ENCODE assay signal across 1 cellular context in the genomic region with DNA sequence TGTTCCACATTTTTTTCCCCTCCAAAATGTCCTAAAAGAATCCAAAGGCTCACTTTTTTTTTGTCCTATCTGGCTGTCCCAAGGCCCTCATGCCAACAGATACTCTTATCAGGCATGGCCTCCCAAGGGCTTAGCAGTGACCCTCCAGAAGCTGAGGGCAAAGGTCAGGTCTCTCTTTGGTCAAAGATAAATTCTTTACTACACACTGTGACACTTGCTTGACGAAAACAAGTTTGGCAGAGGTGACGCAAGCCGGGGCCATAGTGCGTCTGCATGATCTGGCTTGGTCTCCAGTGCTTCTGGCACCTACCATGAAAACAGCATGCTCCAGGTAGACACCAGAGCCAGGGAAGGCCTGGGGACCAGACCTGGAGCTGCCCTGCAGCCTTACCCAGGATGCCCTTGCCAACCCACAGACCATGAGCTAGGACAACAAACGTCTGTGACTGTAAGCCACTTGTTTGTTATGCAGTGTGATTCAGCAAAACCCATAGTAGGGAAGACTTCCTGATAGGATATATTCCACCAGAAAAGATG.
A peak's percentile ranks its signal among the peaks of the same experiment; 100 is the strongest.
TF ChIP-seq lines count a peak whose summit lies in the region.

No MANE protein-coding gene starts in this region.

TF ChIP-seq in HepG2, 621 proteins besides CTCF, POLR2A, EP300 and RAD21 (continued from another document and continues in another):
- TF ChIP-seq, protein P1, sequence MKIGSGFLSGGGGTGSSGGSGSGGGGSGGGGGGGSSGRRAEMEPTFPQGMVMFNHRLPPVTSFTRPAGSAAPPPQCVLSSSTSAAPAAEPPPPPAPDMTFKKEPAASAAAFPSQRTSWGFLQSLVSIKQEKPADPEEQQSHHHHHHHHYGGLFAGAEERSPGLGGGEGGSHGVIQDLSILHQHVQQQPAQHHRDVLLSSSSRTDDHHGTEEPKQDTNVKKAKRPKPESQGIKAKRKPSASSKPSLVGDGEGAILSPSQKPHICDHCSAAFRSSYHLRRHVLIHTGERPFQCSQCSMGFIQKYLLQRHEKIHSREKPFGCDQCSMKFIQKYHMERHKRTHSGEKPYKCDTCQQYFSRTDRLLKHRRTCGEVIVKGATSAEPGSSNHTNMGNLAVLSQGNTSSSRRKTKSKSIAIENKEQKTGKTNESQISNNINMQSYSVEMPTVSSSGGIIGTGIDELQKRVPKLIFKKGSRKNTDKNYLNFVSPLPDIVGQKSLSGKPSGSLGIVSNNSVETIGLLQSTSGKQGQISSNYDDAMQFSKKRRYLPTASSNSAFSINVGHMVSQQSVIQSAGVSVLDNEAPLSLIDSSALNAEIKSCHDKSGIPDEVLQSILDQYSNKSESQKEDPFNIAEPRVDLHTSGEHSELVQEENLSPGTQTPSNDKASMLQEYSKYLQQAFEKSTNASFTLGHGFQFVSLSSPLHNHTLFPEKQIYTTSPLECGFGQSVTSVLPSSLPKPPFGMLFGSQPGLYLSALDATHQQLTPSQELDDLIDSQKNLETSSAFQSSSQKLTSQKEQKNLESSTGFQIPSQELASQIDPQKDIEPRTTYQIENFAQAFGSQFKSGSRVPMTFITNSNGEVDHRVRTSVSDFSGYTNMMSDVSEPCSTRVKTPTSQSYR (CRISPR knock-in tag; IDR thresholded peaks at IDR 0.05; ENCODE audit: borderline replicate concordance): no peak
- TF ChIP-seq, protein P2, sequence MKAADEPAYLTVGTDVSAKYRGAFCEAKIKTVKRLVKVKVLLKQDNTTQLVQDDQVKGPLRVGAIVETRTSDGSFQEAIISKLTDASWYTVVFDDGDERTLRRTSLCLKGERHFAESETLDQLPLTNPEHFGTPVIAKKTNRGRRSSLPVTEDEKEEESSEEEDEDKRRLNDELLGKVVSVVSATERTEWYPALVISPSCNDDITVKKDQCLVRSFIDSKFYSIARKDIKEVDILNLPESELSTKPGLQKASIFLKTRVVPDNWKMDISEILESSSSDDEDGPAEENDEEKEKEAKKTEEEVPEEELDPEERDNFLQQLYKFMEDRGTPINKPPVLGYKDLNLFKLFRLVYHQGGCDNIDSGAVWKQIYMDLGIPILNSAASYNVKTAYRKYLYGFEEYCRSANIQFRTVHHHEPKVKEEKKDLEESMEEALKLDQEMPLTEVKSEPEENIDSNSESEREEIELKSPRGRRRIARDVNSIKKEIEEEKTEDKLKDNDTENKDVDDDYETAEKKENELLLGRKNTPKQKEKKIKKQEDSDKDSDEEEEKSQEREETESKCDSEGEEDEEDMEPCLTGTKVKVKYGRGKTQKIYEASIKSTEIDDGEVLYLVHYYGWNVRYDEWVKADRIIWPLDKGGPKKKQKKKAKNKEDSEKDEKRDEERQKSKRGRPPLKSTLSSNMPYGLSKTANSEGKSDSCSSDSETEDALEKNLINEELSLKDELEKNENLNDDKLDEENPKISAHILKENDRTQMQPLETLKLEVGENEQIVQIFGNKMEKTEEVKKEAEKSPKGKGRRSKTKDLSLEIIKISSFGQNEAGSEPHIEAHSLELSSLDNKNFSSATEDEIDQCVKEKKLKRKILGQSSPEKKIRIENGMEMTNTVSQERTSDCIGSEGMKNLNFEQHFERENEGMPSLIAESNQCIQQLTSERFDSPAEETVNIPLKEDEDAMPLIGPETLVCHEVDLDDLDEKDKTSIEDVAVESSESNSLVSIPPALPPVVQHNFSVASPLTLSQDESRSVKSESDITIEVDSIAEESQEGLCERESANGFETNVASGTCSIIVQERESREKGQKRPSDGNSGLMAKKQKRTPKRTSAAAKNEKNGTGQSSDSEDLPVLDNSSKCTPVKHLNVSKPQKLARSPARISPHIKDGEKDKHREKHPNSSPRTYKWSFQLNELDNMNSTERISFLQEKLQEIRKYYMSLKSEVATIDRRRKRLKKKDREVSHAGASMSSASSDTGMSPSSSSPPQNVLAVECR (CRISPR knock-in tag; IDR thresholded peaks at IDR 0.05; ENCODE audit: borderline replicate concordance): peak; percentile 63; the same call in 1 of the 2 replicates
- TF ChIP-seq, protein P3, sequence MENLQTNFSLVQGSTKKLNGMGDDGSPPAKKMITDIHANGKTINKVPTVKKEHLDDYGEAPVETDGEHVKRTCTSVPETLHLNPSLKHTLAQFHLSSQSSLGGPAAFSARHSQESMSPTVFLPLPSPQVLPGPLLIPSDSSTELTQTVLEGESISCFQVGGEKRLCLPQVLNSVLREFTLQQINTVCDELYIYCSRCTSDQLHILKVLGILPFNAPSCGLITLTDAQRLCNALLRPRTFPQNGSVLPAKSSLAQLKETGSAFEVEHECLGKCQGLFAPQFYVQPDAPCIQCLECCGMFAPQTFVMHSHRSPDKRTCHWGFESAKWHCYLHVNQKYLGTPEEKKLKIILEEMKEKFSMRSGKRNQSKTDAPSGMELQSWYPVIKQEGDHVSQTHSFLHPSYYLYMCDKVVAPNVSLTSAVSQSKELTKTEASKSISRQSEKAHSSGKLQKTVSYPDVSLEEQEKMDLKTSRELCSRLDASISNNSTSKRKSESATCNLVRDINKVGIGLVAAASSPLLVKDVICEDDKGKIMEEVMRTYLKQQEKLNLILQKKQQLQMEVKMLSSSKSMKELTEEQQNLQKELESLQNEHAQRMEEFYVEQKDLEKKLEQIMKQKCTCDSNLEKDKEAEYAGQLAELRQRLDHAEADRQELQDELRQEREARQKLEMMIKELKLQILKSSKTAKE (CRISPR knock-in tag; IDR thresholded peaks at IDR 0.05; ENCODE audit: borderline replicate concordance): peak; percentile 48; the same call in 1 of the 2 replicates
- TF ChIP-seq SIX4 (CRISPR knock-in tag; IDR thresholded peaks at IDR 0.05): no peak
- peak; percentile 44; the same call in 1 of the 2 replicates for TF ChIP-seq EHMT2 (IDR thresholded peaks at IDR 0.05; ENCODE audit: borderline replicate concordance, low read depth, low read length)
- no peak for TF ChIP-seq GLI4 (CRISPR knock-in tag; IDR thresholded peaks at IDR 0.05; ENCODE audit: borderline replicate concordance)
- TF ChIP-seq RFXAP (CRISPR knock-in tag; IDR thresholded peaks at IDR 0.05; ENCODE audit: borderline replicate concordance): no peak
- TF ChIP-seq, protein P4, sequence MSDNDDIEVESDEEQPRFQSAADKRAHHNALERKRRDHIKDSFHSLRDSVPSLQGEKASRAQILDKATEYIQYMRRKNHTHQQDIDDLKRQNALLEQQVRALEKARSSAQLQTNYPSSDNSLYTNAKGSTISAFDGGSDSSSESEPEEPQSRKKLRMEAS (IDR thresholded peaks at IDR 0.05): 0 out of 2 replicates have a peak, but pooled peaks have one; percentile 20
- TF ChIP-seq SYNCRIP (IDR thresholded peaks at IDR 0.05; ENCODE audit: insufficient read depth, low read depth, low read length): no peak
- TF ChIP-seq, protein P5, sequence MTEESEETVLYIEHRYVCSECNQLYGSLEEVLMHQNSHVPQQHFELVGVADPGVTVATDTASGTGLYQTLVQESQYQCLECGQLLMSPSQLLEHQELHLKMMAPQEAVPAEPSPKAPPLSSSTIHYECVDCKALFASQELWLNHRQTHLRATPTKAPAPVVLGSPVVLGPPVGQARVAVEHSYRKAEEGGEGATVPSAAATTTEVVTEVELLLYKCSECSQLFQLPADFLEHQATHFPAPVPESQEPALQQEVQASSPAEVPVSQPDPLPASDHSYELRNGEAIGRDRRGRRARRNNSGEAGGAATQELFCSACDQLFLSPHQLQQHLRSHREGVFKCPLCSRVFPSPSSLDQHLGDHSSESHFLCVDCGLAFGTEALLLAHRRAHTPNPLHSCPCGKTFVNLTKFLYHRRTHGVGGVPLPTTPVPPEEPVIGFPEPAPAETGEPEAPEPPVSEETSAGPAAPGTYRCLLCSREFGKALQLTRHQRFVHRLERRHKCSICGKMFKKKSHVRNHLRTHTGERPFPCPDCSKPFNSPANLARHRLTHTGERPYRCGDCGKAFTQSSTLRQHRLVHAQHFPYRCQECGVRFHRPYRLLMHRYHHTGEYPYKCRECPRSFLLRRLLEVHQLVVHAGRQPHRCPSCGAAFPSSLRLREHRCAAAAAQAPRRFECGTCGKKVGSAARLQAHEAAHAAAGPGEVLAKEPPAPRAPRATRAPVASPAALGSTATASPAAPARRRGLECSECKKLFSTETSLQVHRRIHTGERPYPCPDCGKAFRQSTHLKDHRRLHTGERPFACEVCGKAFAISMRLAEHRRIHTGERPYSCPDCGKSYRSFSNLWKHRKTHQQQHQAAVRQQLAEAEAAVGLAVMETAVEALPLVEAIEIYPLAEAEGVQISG (CRISPR knock-in tag; IDR thresholded peaks at IDR 0.05): no peak
- TF ChIP-seq, protein P6, sequence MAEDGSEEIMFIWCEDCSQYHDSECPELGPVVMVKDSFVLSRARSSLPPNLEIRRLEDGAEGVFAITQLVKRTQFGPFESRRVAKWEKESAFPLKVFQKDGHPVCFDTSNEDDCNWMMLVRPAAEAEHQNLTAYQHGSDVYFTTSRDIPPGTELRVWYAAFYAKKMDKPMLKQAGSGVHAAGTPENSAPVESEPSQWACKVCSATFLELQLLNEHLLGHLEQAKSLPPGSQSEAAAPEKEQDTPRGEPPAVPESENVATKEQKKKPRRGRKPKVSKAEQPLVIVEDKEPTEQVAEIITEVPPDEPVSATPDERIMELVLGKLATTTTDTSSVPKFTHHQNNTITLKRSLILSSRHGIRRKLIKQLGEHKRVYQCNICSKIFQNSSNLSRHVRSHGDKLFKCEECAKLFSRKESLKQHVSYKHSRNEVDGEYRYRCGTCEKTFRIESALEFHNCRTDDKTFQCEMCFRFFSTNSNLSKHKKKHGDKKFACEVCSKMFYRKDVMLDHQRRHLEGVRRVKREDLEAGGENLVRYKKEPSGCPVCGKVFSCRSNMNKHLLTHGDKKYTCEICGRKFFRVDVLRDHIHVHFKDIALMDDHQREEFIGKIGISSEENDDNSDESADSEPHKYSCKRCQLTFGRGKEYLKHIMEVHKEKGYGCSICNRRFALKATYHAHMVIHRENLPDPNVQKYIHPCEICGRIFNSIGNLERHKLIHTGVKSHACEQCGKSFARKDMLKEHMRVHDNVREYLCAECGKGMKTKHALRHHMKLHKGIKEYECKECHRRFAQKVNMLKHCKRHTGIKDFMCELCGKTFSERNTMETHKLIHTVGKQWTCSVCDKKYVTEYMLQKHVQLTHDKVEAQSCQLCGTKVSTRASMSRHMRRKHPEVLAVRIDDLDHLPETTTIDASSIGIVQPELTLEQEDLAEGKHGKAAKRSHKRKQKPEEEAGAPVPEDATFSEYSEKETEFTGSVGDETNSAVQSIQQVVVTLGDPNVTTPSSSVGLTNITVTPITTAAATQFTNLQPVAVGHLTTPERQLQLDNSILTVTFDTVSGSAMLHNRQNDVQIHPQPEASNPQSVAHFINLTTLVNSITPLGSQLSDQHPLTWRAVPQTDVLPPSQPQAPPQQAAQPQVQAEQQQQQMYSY (CRISPR knock-in tag; IDR thresholded peaks at IDR 0.05): 0 out of 2 replicates have a peak, but pooled peaks have one; percentile 1
- TF ChIP-seq, protein P7, sequence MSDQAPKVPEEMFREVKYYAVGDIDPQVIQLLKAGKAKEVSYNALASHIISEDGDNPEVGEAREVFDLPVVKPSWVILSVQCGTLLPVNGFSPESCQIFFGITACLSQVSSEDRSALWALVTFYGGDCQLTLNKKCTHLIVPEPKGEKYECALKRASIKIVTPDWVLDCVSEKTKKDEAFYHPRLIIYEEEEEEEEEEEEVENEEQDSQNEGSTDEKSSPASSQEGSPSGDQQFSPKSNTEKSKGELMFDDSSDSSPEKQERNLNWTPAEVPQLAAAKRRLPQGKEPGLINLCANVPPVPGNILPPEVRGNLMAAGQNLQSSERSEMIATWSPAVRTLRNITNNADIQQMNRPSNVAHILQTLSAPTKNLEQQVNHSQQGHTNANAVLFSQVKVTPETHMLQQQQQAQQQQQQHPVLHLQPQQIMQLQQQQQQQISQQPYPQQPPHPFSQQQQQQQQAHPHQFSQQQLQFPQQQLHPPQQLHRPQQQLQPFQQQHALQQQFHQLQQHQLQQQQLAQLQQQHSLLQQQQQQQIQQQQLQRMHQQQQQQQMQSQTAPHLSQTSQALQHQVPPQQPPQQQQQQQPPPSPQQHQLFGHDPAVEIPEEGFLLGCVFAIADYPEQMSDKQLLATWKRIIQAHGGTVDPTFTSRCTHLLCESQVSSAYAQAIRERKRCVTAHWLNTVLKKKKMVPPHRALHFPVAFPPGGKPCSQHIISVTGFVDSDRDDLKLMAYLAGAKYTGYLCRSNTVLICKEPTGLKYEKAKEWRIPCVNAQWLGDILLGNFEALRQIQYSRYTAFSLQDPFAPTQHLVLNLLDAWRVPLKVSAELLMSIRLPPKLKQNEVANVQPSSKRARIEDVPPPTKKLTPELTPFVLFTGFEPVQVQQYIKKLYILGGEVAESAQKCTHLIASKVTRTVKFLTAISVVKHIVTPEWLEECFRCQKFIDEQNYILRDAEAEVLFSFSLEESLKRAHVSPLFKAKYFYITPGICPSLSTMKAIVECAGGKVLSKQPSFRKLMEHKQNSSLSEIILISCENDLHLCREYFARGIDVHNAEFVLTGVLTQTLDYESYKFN (CRISPR knock-in tag; conservative IDR thresholded peaks at IDR 0.05): peak; percentile 70
- TF ChIP-seq ZFX (CRISPR knock-in tag; IDR thresholded peaks at IDR 0.05; ENCODE audit: low read depth): peak; percentile 35; the same call in 1 of the 2 replicates
- TF ChIP-seq JUND (CRISPR knock-in tag; IDR thresholded peaks at IDR 0.05): peak; percentile 32; the same call in 1 of the 2 replicates
- TF ChIP-seq ZNF775 (CRISPR knock-in tag; IDR thresholded peaks at IDR 0.05; ENCODE audit: borderline replicate concordance): no peak
- no peak for TF ChIP-seq ZNF720 (CRISPR knock-in tag; IDR thresholded peaks at IDR 0.05)
- TF ChIP-seq U2AF1 (optimal IDR thresholded peaks at IDR 0.05; ENCODE audit: low read depth, low read length): no peak
- no peak for TF ChIP-seq ELF4 (CRISPR knock-in tag; IDR thresholded peaks at IDR 0.05; ENCODE audit: borderline replicate concordance)
- TF ChIP-seq ATF1 (CRISPR knock-in tag; IDR thresholded peaks at IDR 0.05): peak; percentile 59; the same call in 1 of the 2 replicates
- TF ChIP-seq ZNF484 (CRISPR knock-in tag; IDR thresholded peaks at IDR 0.05; ENCODE audit: borderline replicate concordance, low read depth): no peak
- TF ChIP-seq MED8 (CRISPR knock-in tag; IDR thresholded peaks at IDR 0.05; ENCODE audit: insufficient replicate concordance): no peak
- TF ChIP-seq ZNF101 (CRISPR knock-in tag; IDR thresholded peaks at IDR 0.05; ENCODE audit: borderline replicate concordance, low read depth): no peak
- no peak for TF ChIP-seq ONECUT2 (CRISPR knock-in tag; IDR thresholded peaks at IDR 0.05)
- TF ChIP-seq ZNF160 (CRISPR knock-in tag; IDR thresholded peaks at IDR 0.05): no peak
- TF ChIP-seq KDM5B (CRISPR knock-in tag; IDR thresholded peaks at IDR 0.05; ENCODE audit: borderline replicate concordance): no peak
- TF ChIP-seq MTF1 (CRISPR knock-in tag; IDR thresholded peaks at IDR 0.05): no peak
- TF ChIP-seq CEBPG (CRISPR knock-in tag; IDR thresholded peaks at IDR 0.05): peak; percentile 80
- TF ChIP-seq, protein P8, sequence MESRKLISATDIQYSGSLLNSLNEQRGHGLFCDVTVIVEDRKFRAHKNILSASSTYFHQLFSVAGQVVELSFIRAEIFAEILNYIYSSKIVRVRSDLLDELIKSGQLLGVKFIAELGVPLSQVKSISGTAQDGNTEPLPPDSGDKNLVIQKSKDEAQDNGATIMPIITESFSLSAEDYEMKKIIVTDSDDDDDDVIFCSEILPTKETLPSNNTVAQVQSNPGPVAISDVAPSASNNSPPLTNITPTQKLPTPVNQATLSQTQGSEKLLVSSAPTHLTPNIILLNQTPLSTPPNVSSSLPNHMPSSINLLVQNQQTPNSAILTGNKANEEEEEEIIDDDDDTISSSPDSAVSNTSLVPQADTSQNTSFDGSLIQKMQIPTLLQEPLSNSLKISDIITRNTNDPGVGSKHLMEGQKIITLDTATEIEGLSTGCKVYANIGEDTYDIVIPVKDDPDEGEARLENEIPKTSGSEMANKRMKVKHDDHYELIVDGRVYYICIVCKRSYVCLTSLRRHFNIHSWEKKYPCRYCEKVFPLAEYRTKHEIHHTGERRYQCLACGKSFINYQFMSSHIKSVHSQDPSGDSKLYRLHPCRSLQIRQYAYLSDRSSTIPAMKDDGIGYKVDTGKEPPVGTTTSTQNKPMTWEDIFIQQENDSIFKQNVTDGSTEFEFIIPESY (CRISPR knock-in tag; IDR thresholded peaks at IDR 0.05): 0 out of 2 replicates have a peak, but pooled peaks have one; percentile 29
- TF ChIP-seq NCOR1 (IDR thresholded peaks at IDR 0.05; ENCODE audit: borderline replicate concordance, low read length): no peak
- TF ChIP-seq BCL6 (CRISPR knock-in tag; IDR thresholded peaks at IDR 0.05): 0 out of 2 replicates have a peak, but pooled peaks have one; percentile 18
- TF ChIP-seq SOX6 (IDR thresholded peaks at IDR 0.05): no peak
- TF ChIP-seq SOX6 (CRISPR knock-in tag; IDR thresholded peaks at IDR 0.05): peak; percentile 75
